ENCODE assay signal across 13 cellular contexts in genomic region chr5:38465045-38465444, GRCh38.
DNase-seq lines count a peak whose midpoint lies in the region; ATAC-seq and TF ChIP-seq lines count a peak whose summit lies in the region.
"Had no signal": no experiment of that assay in that cellular context is flagged by ENCODE, and none has a peak within 500 bp of the region (broad histone marks: within the 10 kb centered on the region; RNA-seq: fewer than 3 reads in every experiment).

No MANE protein-coding gene starts in this region.

- H3K4me1 ChIP-seq in left ventricle myocardium inferior (peaks cover 77% of the 10 kb centered on the region), tibial artery (peaks cover 21 to 75% (median 66%) of the 10 kb centered on the region in 4 donors)

- H3K9me3 ChIP-seq in left ventricle myocardium inferior (replicated peaks) (no peaks in the 10 kb centered on the region), tibial artery (no peaks in the 10 kb centered on the region)
- H3K9me3 ChIP-seq: ovary had no signal

- ATAC-seq in Right ventricle myocardium superior (ENCODE audit: poor library complexity) (no peak), GM19351 (IDR thresholded peaks at IDR 0.05; ENCODE audit: unreplicated experiment) (no peak), HG02623 (IDR thresholded peaks at IDR 0.05; ENCODE audit: unreplicated experiment) (no peak)

- H3K4me3 ChIP-seq in left ventricle myocardium inferior (no peak overlapping the region), fibroblast of villous mesenchyme (ENCODE audit: low read depth, low read length) (no peak overlapping the region), tibial artery (no peak overlapping the region)
- H3K4me3 ChIP-seq: ovary had no signal

- H3K27me3 ChIP-seq in left ventricle myocardium inferior (ENCODE audit: low read depth) (no peaks in the 10 kb centered on the region), tibial artery (no peaks in the 10 kb centered on the region)
- H3K27me3 ChIP-seq: ovary had no signal

- DNase-seq in left ventricle myocardium inferior (no peak), Right ventricle myocardium superior (no peak), NCI-H524 (lab: John Stamatoyannopoulos, UW) (peak; percentile 61 to 90), fibroblast of villous mesenchyme (ENCODE audit: low read depth) (peak; percentile 59), tibial artery (no peak), amniotic stem cell (lab: John Stamatoyannopoulos, UW) (no peak)
- DNase-seq: activated naive CD4-positive, alpha-beta T cell treated with anti-CD3 and anti-CD28 coated beads, Interleukin-2, amount 50 U/mL, for 16 hours; central memory CD4-positive, alpha-beta T cell; mesendoderm; NCI-H1092; ovary had no signal

- TF ChIP-seq CTCF in left ventricle myocardium inferior (IDR thresholded peaks at IDR 0.05; ENCODE audit: borderline replicate concordance) (no peak), fibroblast of villous mesenchyme (IDR thresholded peaks at IDR 0.05; ENCODE audit: insufficient read depth, low read depth, low read length) (no peak), tibial artery (IDR thresholded peaks at IDR 0.05) (no peak)

- H3K36me3 ChIP-seq in left ventricle myocardium inferior, result no peaks in the 10 kb centered on the region
- H3K36me3 ChIP-seq in tibial artery, result no peaks in the 10 kb centered on the region
- H3K36me3 ChIP-seq: ovary had no signal

- H3K27ac ChIP-seq in left ventricle myocardium inferior (replicated peaks) (peak overlapping the region; percentile 79), tibial artery (peak overlapping the region; percentile 78 to 91)

- intact Hi-C loops in left ventricle myocardium inferior (cut with micrococcal nuclease) (no loop called here), Right ventricle myocardium superior (cut with DNase I) (no loop called here), tibial artery (cut with DNase I; ENCODE audit: low total_unique reads) (no loop called here)

Comparison
In these comparisons a context has a peak if more than half of its experiments do, and no peak if none do; other contexts are left out.
1. DNase-seq: peak in NCI-H524 (2 of 2) and fibroblast of villous mesenchyme (single experiment); none in left ventricle myocardium inferior (single experiment), Right ventricle myocardium superior (single experiment), tibial artery (0 of 2) and amniotic stem cell (single experiment).